Comparison of ENCODE assay signal across 34 cellular contexts in the genomic region with DNA sequence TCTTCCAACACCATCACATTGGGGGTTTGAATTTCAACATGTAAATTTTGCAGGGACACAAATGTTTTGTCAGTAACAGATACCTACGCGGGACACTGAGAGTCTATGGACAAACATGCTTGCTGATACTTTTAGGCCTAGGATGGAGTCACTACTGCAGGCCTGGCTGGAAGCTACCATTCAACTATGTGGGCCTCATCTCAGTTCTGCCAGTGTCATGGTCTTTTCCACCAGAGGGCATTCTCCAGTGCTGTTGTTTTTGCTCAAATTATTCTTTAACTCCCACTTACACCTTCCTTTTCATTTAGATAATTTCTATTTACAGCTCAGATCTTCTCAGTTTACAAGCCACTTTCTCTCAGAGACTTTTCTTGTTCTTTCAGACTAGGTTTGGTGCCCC.
"Had no signal": no experiment of that assay in that cellular context is flagged by ENCODE, and none has a peak within 500 bp of the region (broad histone marks: within the 10 kb centered on the region; RNA-seq: fewer than 3 reads in every experiment).

No MANE protein-coding gene starts in this region.

- H3K9me3 Mint-ChIP-seq: activated CD4-positive, alpha-beta memory T cell treated with anti-CD3 and anti-CD28 coated beads, Interleukin-2, amount 10 ng/mL, durations not matched to agents 7 days and 5 days had no signal

- H3K4me1 Mint-ChIP-seq: activated CD4-positive, alpha-beta memory T cell treated with anti-CD3 and anti-CD28 coated beads, Interleukin-2, amount 10 ng/mL, durations not matched to agents 7 days and 5 days; activated CD8-positive, alpha-beta memory T cell treated with anti-CD3 and anti-CD28 coated beads, Interleukin-2, amount 10 ng/mL, durations not matched to agents 7 days and 5 days; activated naive CD4-positive, alpha-beta T cell treated with anti-CD3 and anti-CD28 coated beads, Interleukin-2, amount 50 U/mL, for 24 hours; activated T-helper 17 cell treated with anti-CD3 and anti-CD28 coated beads, Interleukin-2, amount 50 U/mL, for 72 hours; T-cell; T-helper 17 cell had no signal

- H3K9me3 ChIP-seq: adrenal gland, body of pancreas, breast epithelium had no signal

- H3K27ac Mint-ChIP-seq: activated CD4-positive, alpha-beta memory T cell treated with anti-CD3 and anti-CD28 coated beads, Interleukin-2, amount 10 ng/mL, durations not matched to agents 7 days and 5 days; activated CD8-positive, alpha-beta memory T cell treated with anti-CD3 and anti-CD28 coated beads, Interleukin-2, amount 10 ng/mL, durations not matched to agents 7 days and 5 days; activated naive CD4-positive, alpha-beta T cell treated with anti-CD3 and anti-CD28 coated beads, Interleukin-2, amount 50 U/mL, for 24 hours; activated T-cell treated with anti-CD3 and anti-CD28 coated beads, Interleukin-2, amount 50 U/mL, for 72 hours; activated T-helper 17 cell treated with anti-CD3 and anti-CD28 coated beads, Interleukin-2, amount 50 U/mL, for 72 hours; T-cell; T-helper 17 cell had no signal

- DNase-seq: activated CD4-positive, alpha-beta memory T cell treated with anti-CD3 and anti-CD28 coated beads, Interleukin-2, amount 10 ng/mL, durations not matched to agents 7 days and 5 days; activated CD4-positive, alpha-beta T cell treated with anti-CD3 and anti-CD28 coated beads for 1 hour; activated CD4-positive, alpha-beta T cell treated with anti-CD3 and anti-CD28 coated beads for 48 hours; activated CD4-positive, CD25-positive, alpha-beta regulatory T cell; activated CD8-positive, alpha-beta memory T cell treated with anti-CD3 and anti-CD28 coated beads for 24 hours; activated CD8-positive, alpha-beta memory T cell treated with anti-CD3 and anti-CD28 coated beads, Interleukin-2, amount 10 ng/mL, durations not matched to agents 7 days and 5 days; activated CD8-positive, alpha-beta memory T cell treated with anti-CD3 and anti-CD28 coated beads, Interleukin-2, amount 50 U/mL, for 48 hours; activated effector memory CD4-positive, alpha-beta T cell treated with anti-CD3 and anti-CD28 coated beads, Interleukin-2, amount 50 U/mL, for 16 hours; activated naive CD4-positive, alpha-beta T cell; activated T-cell treated with anti-CD3 and anti-CD28 coated beads, Interleukin-2, amount 50 U/mL, for 72 hours; adrenal gland; body of pancreas; NCI-H1105; NCI-H1417 treated with DMSO at 0.1 percent for 48 hours; NCI-H187 treated with DMSO at 0.1 percent for 48 hours; NCI-H2081; NCI-H226; NCI-H526; NCI-H748 treated with DMSO at 0.1 percent for 48 hours; NK-92 treated with Interleukin-12 subunit alpha and Interleukin-12 subunit beta, amount 100 ng/mL, for 24 hours; PC-9; SIG-M5; T-cell; T-helper 17 cell; T-helper 9 cell had no signal

- H3K4me1 ChIP-seq: body of pancreas, breast epithelium had no signal

- H3K4me2 ChIP-seq: PC-9 had no signal

- H3K27ac ChIP-seq: adrenal gland, body of pancreas, breast epithelium, PC-9, RWPE1, VCaP had no signal

- H3K36me3 ChIP-seq: adrenal gland, breast epithelium had no signal

- FAIRE-seq: astrocyte, RCC 7860 had no signal

- H2AFZ ChIP-seq: PC-9 had no signal

- H3K4me3 Mint-ChIP-seq: activated CD4-positive, alpha-beta memory T cell treated with anti-CD3 and anti-CD28 coated beads, Interleukin-2, amount 10 ng/mL, durations not matched to agents 7 days and 5 days; activated CD8-positive, alpha-beta memory T cell treated with anti-CD3 and anti-CD28 coated beads, Interleukin-2, amount 10 ng/mL, durations not matched to agents 7 days and 5 days; activated naive CD4-positive, alpha-beta T cell treated with anti-CD3 and anti-CD28 coated beads, Interleukin-2, amount 50 U/mL, for 24 hours; activated T-cell treated with anti-CD3 and anti-CD28 coated beads, Interleukin-2, amount 50 U/mL, for 72 hours; activated T-helper 17 cell treated with anti-CD3 and anti-CD28 coated beads, Interleukin-2, amount 50 U/mL, for 72 hours; T-cell; T-helper 17 cell had no signal

- ATAC-seq: activated CD8-positive, alpha-beta memory T cell treated with anti-CD3 and anti-CD28 coated beads, Interleukin-2, amount 10 ng/mL, durations not matched to agents 7 days and 5 days; activated T-cell treated with anti-CD3 and anti-CD28 coated beads, Interleukin-2, amount 50 U/mL, for 72 hours; activated T-helper 17 cell treated with anti-CD3 and anti-CD28 coated beads, Interleukin-2, amount 50 U/mL, for 72 hours; body of pancreas; Right ventricle myocardium inferior; SK-N-SH treated with all-trans-retinoic acid at 6 μM for 48 hours; T-cell; T-helper 17 cell had no signal

- H3K27me3 ChIP-seq: adrenal gland, body of pancreas, breast epithelium had no signal

- H3K36me3 Mint-ChIP-seq: activated CD8-positive, alpha-beta memory T cell treated with anti-CD3 and anti-CD28 coated beads, Interleukin-2, amount 10 ng/mL, durations not matched to agents 7 days and 5 days; activated naive CD4-positive, alpha-beta T cell treated with anti-CD3 and anti-CD28 coated beads, Interleukin-2, amount 50 U/mL, for 24 hours; T-cell had no signal

- H3K4me3 ChIP-seq: adrenal gland, body of pancreas, breast epithelium, PC-9 had no signal

- H3K27me3 Mint-ChIP-seq: activated CD4-positive, alpha-beta memory T cell treated with anti-CD3 and anti-CD28 coated beads, Interleukin-2, amount 10 ng/mL, durations not matched to agents 7 days and 5 days had no signal
